Comparison of ENCODE assay signal across 21 cellular contexts in genomic region chr12:111488271-111488670, GRCh38.
DNase-seq lines count a peak whose midpoint lies in the region; ATAC-seq, FAIRE-seq and TF ChIP-seq lines count a peak whose summit lies in the region.
"Had no signal": no experiment of that assay in that cellular context is flagged by ENCODE, and none has a peak within 500 bp of the region (broad histone marks: within the 10 kb centered on the region; RNA-seq: fewer than 3 reads in every experiment).

No MANE protein-coding gene starts in this region.

- POLR2A ChIA-PET in HepG2 (lab: Yijun Ruan, JAX): no interaction called here

- ATAC-seq in Right ventricle myocardium inferior (peak; percentile 85), HepG2 (peak; percentile 55), upper lobe of right lung (peak; percentile 15), GM18868 (IDR thresholded peaks at IDR 0.05; ENCODE audit: unreplicated experiment) (no peak)
- ATAC-seq: effector memory CD8-positive, alpha-beta T cell; naive thymus-derived CD4-positive, alpha-beta T cell had no signal

- no peak for TF ChIP-seq CTCF in right atrium auricular region (IDR thresholded peaks at IDR 0.05)
- no peak for TF ChIP-seq CTCF in fibroblast of mammary gland (conservative IDR thresholded peaks at IDR 0.05; ENCODE audit: control insufficient read depth, insufficient read depth, low read depth, low read length)
- TF ChIP-seq CTCF in HepG2 (CRISPR knock-in tag; IDR thresholded peaks at IDR 0.05): no peak
- TF ChIP-seq CTCF in upper lobe of right lung (IDR thresholded peaks at IDR 0.05): no peak

- BruUV-seq in HepG2 (replicated peaks; lab: Mats Ljungman, UMichigan): no TSS peak

- H3K27ac ChIP-seq in right atrium auricular region (no peak overlapping the region), HepG2 (ENCODE audit: extremely low read length, insufficient read depth, low read length) (peak overlapping the region; percentile 48), upper lobe of right lung (no peak overlapping the region)
- H3K27ac ChIP-seq: SJSA1, thoracic aorta had no signal

- CTCF ChIA-PET in HepG2 (lab: Yijun Ruan, JAX; ENCODE audit: low intra/inter-chr PET ratio, low total read pairs): no interaction called here

- H4K20me1 ChIP-seq in HepG2 (ENCODE audit: insufficient read depth, low read length): no peaks in the 10 kb centered on the region

- H3K36me3 ChIP-seq in right atrium auricular region (peaks cover 57% of the 10 kb centered on the region), HepG2 (replicated peaks in 1 of 2; ENCODE audit: control insufficient read depth in 1 of 2, insufficient read depth in 2 of 2, low read length in 2 of 2) (peaks cover 26 to 73% of the 10 kb centered on the region in 2 experiments), upper lobe of right lung (peaks cover 86% of the 10 kb centered on the region)

- no peak for TF ChIP-seq POLR2A in HepG2 (IDR thresholded peaks at IDR 0.05; ENCODE audit: insufficient read depth in 1 of 2, low read depth in 2 of 2, low read length in 2 of 2)

- in situ Hi-C loops in HepG2 (cut with HindIII; ENCODE audit: extremely low pct_ligation_motif_present, low pct_unique_long_range_greater_than_20kb): no loop called here

- H3K4me3 ChIP-seq in right atrium auricular region (no peak overlapping the region), fibroblast of mammary gland (ENCODE audit: control insufficient read depth, low read depth, low read length) (no peak overlapping the region), HepG2 (replicated peaks in 1 of 3; ENCODE audit: insufficient read depth in 1 of 3, low read depth in 2 of 3, low read length in 3 of 3) (no peak overlapping the region), upper lobe of right lung (no peak overlapping the region)
- H3K4me3 ChIP-seq: lung, SJSA1, thoracic aorta had no signal

- no peak overlapping the region for H2AFZ ChIP-seq in HepG2 (ENCODE audit: low read length)

- intact Hi-C loops in Right ventricle myocardium inferior (cut with DNase I): no loop called here
- intact Hi-C loops in HepG2 (cut with micrococcal nuclease; ENCODE audit: unreplicated experiment): no loop called here
- intact Hi-C loops in upper lobe of right lung (cut with DNase I): no loop called here

- H3K4me1 ChIP-seq in right atrium auricular region: peaks cover 0 to 10% of the 10 kb centered on the region in 2 donors
- H3K4me1 ChIP-seq in HepG2 (ENCODE audit: insufficient read depth, low read length): peaks cover 14% of the 10 kb centered on the region
- peaks cover 5% of the 10 kb centered on the region for H3K4me1 ChIP-seq in upper lobe of right lung

- no peak for DNase-seq in Right ventricle myocardium inferior (ENCODE audit: missing footprints)
- DNase-seq in right atrium auricular region (ENCODE audit: low spot score): no peak
- peak; percentile 77 for DNase-seq in fibroblast of mammary gland (ENCODE audit: low read depth)
- DNase-seq in HepG2 (ENCODE audit: low spot score): no peak
- DNase-seq in upper lobe of right lung: no peak
- no peak for DNase-seq in activated CD4-positive, alpha-beta T cell treated with anti-CD3 and anti-CD28 coated beads, Interleukin-2, amount 50 U/mL, for 4 hours
- DNase-seq in NCI-H774 (lab: John Stamatoyannopoulos, UW): no peak
- DNase-seq: activated CD8-positive, alpha-beta memory T cell treated with anti-CD3 and anti-CD28 coated beads for 24 hours; C1 segment of cervical spinal cord; effector memory CD8-positive, alpha-beta T cell; naive thymus-derived CD4-positive, alpha-beta T cell; NCI-H1092; NCI-H524 treated with DMSO at 0.1 percent for 48 hours; OCI-M1 had no signal

- TF ChIP-seq RAD21 in HepG2 (CRISPR knock-in tag; IDR thresholded peaks at IDR 0.05): no peak

- no peak for FAIRE-seq in HepG2 (lab: Jason Lieb, UNC)
- FAIRE-seq: A204.1, bronchial epithelial cell, frontal cortex had no signal

- H3K9me3 ChIP-seq in right atrium auricular region: no peaks in the 10 kb centered on the region
- H3K9me3 ChIP-seq in HepG2 (ENCODE audit: low read length): no peaks in the 10 kb centered on the region
- no peaks in the 10 kb centered on the region for H3K9me3 ChIP-seq in upper lobe of right lung
- H3K9me3 ChIP-seq: SJSA1, thoracic aorta had no signal

- H3K9ac ChIP-seq in HepG2 (ENCODE audit: insufficient read depth, low read depth, low read length): no peak overlapping the region

- no peak overlapping the region for H3K4me2 ChIP-seq in HepG2 (ENCODE audit: low read depth, low read length)

- no peak for TF ChIP-seq EP300 in HepG2 (IDR thresholded peaks at IDR 0.05; ENCODE audit: low read depth in 2 of 2, low read length in 2 of 2)
- no peak for TF ChIP-seq EP300 in HepG2 (CRISPR knock-in tag; IDR thresholded peaks at IDR 0.05; ENCODE audit: borderline replicate concordance)

- H3K27me3 ChIP-seq in right atrium auricular region (no peaks in the 10 kb centered on the region), HepG2 (ENCODE audit: control insufficient read depth in 1 of 2, insufficient read depth in 2 of 2, low read length in 2 of 2) (no peaks in the 10 kb centered on the region), upper lobe of right lung (no peaks in the 10 kb centered on the region)
- H3K27me3 ChIP-seq: SJSA1 had no signal

- H3K79me2 ChIP-seq in HepG2 (ENCODE audit: insufficient read depth, low read length): no peaks in the 10 kb centered on the region

- 53% methylated on average over 4 of the region's 4 CpGs for WGBS in HepG2 (ENCODE audit: low lambda C conversion rate)

TF ChIP-seq in HepG2, 621 proteins besides CTCF, POLR2A, EP300 and RAD21:
- TF ChIP-seq NONO (IDR thresholded peaks at IDR 0.05): no peak
- TF ChIP-seq NONO (CRISPR knock-in tag; conservative IDR thresholded peaks at IDR 0.05): no peak
- TF ChIP-seq HNF4G (IDR thresholded peaks at IDR 0.05; ENCODE audit: borderline replicate concordance, low read depth, low read length): 0 out of 2 replicates have a peak, but pooled peaks have one; percentile 5
- TF ChIP-seq HNF4G (CRISPR knock-in tag; IDR thresholded peaks at IDR 0.05; ENCODE audit: borderline replicate concordance, low read depth): no peak
